In the genomic region with DNA sequence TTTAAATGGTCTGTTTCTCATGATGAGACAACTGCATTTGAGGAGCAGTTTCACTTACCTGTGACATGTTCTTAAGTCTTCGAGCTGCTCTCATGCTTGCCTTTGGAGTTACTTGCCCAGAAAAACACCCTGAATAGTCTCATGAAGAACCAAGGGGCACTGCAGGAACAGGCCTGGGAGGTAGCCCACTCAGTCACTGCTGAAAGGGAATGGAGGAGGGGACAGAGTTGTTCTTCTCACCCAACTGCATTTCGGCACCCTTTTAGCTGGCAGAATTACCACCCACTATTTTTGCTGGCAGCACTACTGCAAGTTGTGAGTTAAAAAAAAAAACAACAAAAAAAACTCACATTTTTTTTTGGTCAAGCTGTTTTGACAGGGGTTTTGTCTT, we compare ENCODE assay signal across 26 cellular contexts.
DNase-seq lines count a peak whose midpoint lies in the region; ATAC-seq, FAIRE-seq and TF ChIP-seq lines count a peak whose summit lies in the region.
"Had no signal": no experiment of that assay in that cellular context is flagged by ENCODE, and none has a peak within 500 bp of the region (broad histone marks: within the 10 kb centered on the region; RNA-seq: fewer than 3 reads in every experiment).

No MANE protein-coding gene starts in this region.

- 78% methylated on average over 2 of the region's 2 CpGs for WGBS in A549 (ENCODE audit: missing lambda C conversion rate)
- 63% methylated on average over 2 of the region's 2 CpGs for WGBS in hepatocyte (ENCODE audit: low lambda C conversion rate, missing lambda C conversion rate)

- CTCF ChIA-PET in A549 (lab: Yijun Ruan, JAX) = no interaction called here

- ATAC-seq in A549 (no peak), sciatic nerve (peak; percentile 14), GM19351 (IDR thresholded peaks at IDR 0.05; ENCODE audit: unreplicated experiment) (no peak), GM21447 (IDR thresholded peaks at IDR 0.05; ENCODE audit: unreplicated experiment) (no peak), HG03469 (IDR thresholded peaks at IDR 0.05; ENCODE audit: unreplicated experiment) (no peak)
- ATAC-seq: natural killer cell; PC-3; stimulated activated memory B cell treated with anti-CD40 and anti-IgM and Interleukin-4, amounts not matched to agents 10 μg/mL and 1 μg/mL and 100 μg/mL, for 72 hours had no signal

- no peak overlapping the region for H3K4me3 Mint-ChIP-seq in astrocyte (ENCODE audit: unreplicated experiment)
- H3K4me3 Mint-ChIP-seq: activated naive CD8-positive, alpha-beta T cell treated with anti-CD3 and anti-CD28 coated beads, Interleukin-2, amount 10 ng/mL, durations not matched to agents 7 days and 5 days; B cell; H9; IgD-negative memory B cell; natural killer cell; stimulated activated memory B cell treated with anti-CD40 and anti-IgM and Interleukin-4, amounts not matched to agents 10 μg/mL and 1 μg/mL and 100 μg/mL, for 72 hours had no signal

- peak overlapping the region; percentile 59 to 77; a peak in 4 of 6 replicates for H3K27ac ChIP-seq in A549
- no peak overlapping the region for H3K27ac ChIP-seq in astrocyte (ENCODE audit: low read depth, low read length)
- peak overlapping the region; percentile 16 for H3K27ac ChIP-seq in hepatocyte
- H3K27ac ChIP-seq: ovary, VCaP had no signal

- no peaks in the 10 kb centered on the region for H3K27me3 Mint-ChIP-seq in astrocyte (ENCODE audit: low read depth, unreplicated experiment)
- H3K27me3 Mint-ChIP-seq: activated naive CD8-positive, alpha-beta T cell treated with anti-CD3 and anti-CD28 coated beads, Interleukin-2, amount 10 ng/mL, durations not matched to agents 7 days and 5 days; B cell; IgD-negative memory B cell; stimulated activated memory B cell treated with anti-CD40 and anti-IgM and Interleukin-4, amounts not matched to agents 10 μg/mL and 1 μg/mL and 100 μg/mL, for 72 hours had no signal

- no peaks in the 10 kb centered on the region for H3K9me2 ChIP-seq in hepatocyte (replicated peaks; ENCODE audit: insufficient read depth)

- H3K4me1 ChIP-seq in A549 (peaks cover 52% of the 10 kb centered on the region), astrocyte (ENCODE audit: insufficient read depth, low read length) (peaks cover 6% of the 10 kb centered on the region), hepatocyte (ENCODE audit: insufficient read depth) (peaks cover 37% of the 10 kb centered on the region)

- POLR2A ChIA-PET in A549 (lab: Yijun Ruan, JAX) = no interaction called here

- peak overlapping the region; percentile 53 for H3K4me2 ChIP-seq in A549
- H3K4me2 ChIP-seq in astrocyte (ENCODE audit: low read length) = peak overlapping the region; percentile 0
- peak overlapping the region; percentile 58 for H3K4me2 ChIP-seq in hepatocyte

- H2AFZ ChIP-seq in astrocyte (ENCODE audit: low read depth, low read length) (no peak overlapping the region), hepatocyte (no peak overlapping the region)

- H3K79me2 ChIP-seq in astrocyte (ENCODE audit: insufficient read depth, low read length) = peaks cover 9% of the 10 kb centered on the region
- H3K79me2 ChIP-seq in hepatocyte = peaks cover 52% of the 10 kb centered on the region

- no peak overlapping the region for H3K9ac ChIP-seq in astrocyte (ENCODE audit: low read length)

- H3K27me3 ChIP-seq in astrocyte (ENCODE audit: insufficient read depth, low read length) (no peaks in the 10 kb centered on the region), hepatocyte (no peaks in the 10 kb centered on the region)
- H3K27me3 ChIP-seq: ovary had no signal

- TF ChIP-seq CTCF in A549 (IDR thresholded peaks at IDR 0.05) (no peak), astrocyte (IDR thresholded peaks at IDR 0.05; ENCODE audit: insufficient read depth, low read depth, low read length) (no peak), hepatocyte (IDR thresholded peaks at IDR 0.05; ENCODE audit: poor library complexity) (no peak)

- no peak for TF ChIP-seq RAD21 in A549 (conservative IDR thresholded peaks at IDR 0.05 in 1 of 2, IDR thresholded peaks at IDR 0.05 in 1 of 2)

- DNase-seq in A549 (ENCODE audit: low read depth in 1 of 2, low spot score in 1 of 2) = no peak
- DNase-seq in astrocyte (ENCODE audit: low read depth) = no peak
- DNase-seq in hepatocyte (ENCODE audit: low spot score) = no peak
- no peak for DNase-seq in sciatic nerve (ENCODE audit: low spot score)
- DNase-seq in effector CD4-positive, alpha-beta T cell = no peak
- DNase-seq: activated CD4-positive, alpha-beta T cell treated with anti-CD3 and anti-CD28 coated beads for 4 hours; activated CD8-positive, alpha-beta memory T cell treated with anti-CD3 and anti-CD28 coated beads for 24 hours; activated gamma-delta T cell; activated naive CD8-positive, alpha-beta T cell treated with anti-CD3 and anti-CD28 coated beads, Interleukin-2, amount 10 ng/mL, durations not matched to agents 7 days and 5 days; effector CD8-positive, alpha-beta T cell; H9; natural killer cell; NCI-H1105; NCI-H2029; NCI-H524 treated with DMSO at 0.1 percent for 48 hours; NK-92 treated with Interleukin-12 subunit alpha and Interleukin-12 subunit beta, amount 100 ng/mL, for 24 hours; ovary; PC-3; stimulated activated CD4-positive, alpha-beta T cell treated with anti-CD3 and anti-CD28 coated beads, Interleukin-4, amount 100 ng/mL, for 4 hours had no signal

- no peak for TF ChIP-seq POLR2A in A549 (IDR thresholded peaks at IDR 0.05; ENCODE audit: low read length)

- H3K9me3 ChIP-seq in A549 (peaks cover 22% of the 10 kb centered on the region; the same call in 2 of the 3 replicates), astrocyte (ENCODE audit: insufficient read depth, low read depth, low read length) (no peaks in the 10 kb centered on the region), hepatocyte (ENCODE audit: low read depth) (peaks cover 7% of the 10 kb centered on the region)
- H3K9me3 ChIP-seq: ovary had no signal

- intact Hi-C loops in sciatic nerve (cut with DNase I) = no loop called here

- FAIRE-seq in A549 (lab: Jason Lieb, UNC) = no peak
- FAIRE-seq in astrocyte (lab: Jason Lieb, UNC) = no peak

- no peaks in the 10 kb centered on the region for H3K36me3 ChIP-seq in astrocyte (ENCODE audit: insufficient read depth, low read length)
- H3K36me3 ChIP-seq in hepatocyte (replicated peaks; ENCODE audit: insufficient read depth, low read depth) = no peaks in the 10 kb centered on the region
- H3K36me3 ChIP-seq: ovary had no signal

- H3K36me3 Mint-ChIP-seq in astrocyte (ENCODE audit: low read depth, unreplicated experiment) = peaks cover 3% of the 10 kb centered on the region
- H3K36me3 Mint-ChIP-seq: activated naive CD8-positive, alpha-beta T cell treated with anti-CD3 and anti-CD28 coated beads, Interleukin-2, amount 10 ng/mL, durations not matched to agents 7 days and 5 days; IgD-negative memory B cell; natural killer cell; stimulated activated memory B cell treated with anti-CD40 and anti-IgM and Interleukin-4, amounts not matched to agents 10 μg/mL and 1 μg/mL and 100 μg/mL, for 72 hours had no signal

- H3K4me1 Mint-ChIP-seq in astrocyte (ENCODE audit: low read depth, unreplicated experiment) = peaks cover 25% of the 10 kb centered on the region
- H3K4me1 Mint-ChIP-seq: activated naive CD8-positive, alpha-beta T cell treated with anti-CD3 and anti-CD28 coated beads, Interleukin-2, amount 10 ng/mL, durations not matched to agents 7 days and 5 days; B cell; IgD-negative memory B cell; natural killer cell; stimulated activated memory B cell treated with anti-CD40 and anti-IgM and Interleukin-4, amounts not matched to agents 10 μg/mL and 1 μg/mL and 100 μg/mL, for 72 hours had no signal

- TF ChIP-seq EP300 in A549 (IDR thresholded peaks at IDR 0.05) = no peak

- H3K27ac Mint-ChIP-seq in astrocyte (ENCODE audit: unreplicated experiment) = no peak overlapping the region
- H3K27ac Mint-ChIP-seq: activated naive CD8-positive, alpha-beta T cell treated with anti-CD3 and anti-CD28 coated beads, Interleukin-2, amount 10 ng/mL, durations not matched to agents 7 days and 5 days; B cell; IgD-negative memory B cell; natural killer cell; stimulated activated memory B cell treated with anti-CD40 and anti-IgM and Interleukin-4, amounts not matched to agents 10 μg/mL and 1 μg/mL and 100 μg/mL, for 72 hours had no signal

- H4K20me1 ChIP-seq in astrocyte (ENCODE audit: insufficient read depth, low read length) (peaks cover 5% of the 10 kb centered on the region), hepatocyte (ENCODE audit: insufficient read depth, poor library complexity, severe bottlenecking) (no peaks in the 10 kb centered on the region)

- H3K4me3 ChIP-seq in A549 = no peak overlapping the region
- no peak overlapping the region for H3K4me3 ChIP-seq in astrocyte (ENCODE audit: insufficient read depth, low read depth, low read length)
- H3K4me3 ChIP-seq in hepatocyte = no peak overlapping the region
- H3K4me3 ChIP-seq: ovary had no signal

- peaks cover 12% of the 10 kb centered on the region for H3K9me3 Mint-ChIP-seq in astrocyte (ENCODE audit: unreplicated experiment)

TF ChIP-seq in A549, 52 proteins besides CTCF, POLR2A, EP300 and RAD21 (continues in another document):
- TF ChIP-seq RARB (CRISPR knock-in tag; IDR thresholded peaks at IDR 0.05) (no peak), MAFK (IDR thresholded peaks at IDR 0.05; ENCODE audit: partially characterized antibody) (no peak), HOXB13 (CRISPR knock-in tag; IDR thresholded peaks at IDR 0.05; ENCODE audit: low read depth) (no peak), BHLHE40 (IDR thresholded peaks at IDR 0.05; ENCODE audit: low read depth, low read length) (no peak), GATA3 (IDR thresholded peaks at IDR 0.05; ENCODE audit: borderline replicate concordance) (no peak), RCOR1 (IDR thresholded peaks at IDR 0.05; ENCODE audit: low read depth, low read length) (no peak)
- TF ChIP-seq, protein P1, sequence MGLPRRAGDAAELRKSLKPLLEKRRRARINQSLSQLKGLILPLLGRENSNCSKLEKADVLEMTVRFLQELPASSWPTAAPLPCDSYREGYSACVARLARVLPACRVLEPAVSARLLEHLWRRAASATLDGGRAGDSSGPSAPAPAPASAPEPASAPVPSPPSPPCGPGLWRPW (IDR thresholded peaks at IDR 0.05) = no peak
- TF ChIP-seq, protein P2, sequence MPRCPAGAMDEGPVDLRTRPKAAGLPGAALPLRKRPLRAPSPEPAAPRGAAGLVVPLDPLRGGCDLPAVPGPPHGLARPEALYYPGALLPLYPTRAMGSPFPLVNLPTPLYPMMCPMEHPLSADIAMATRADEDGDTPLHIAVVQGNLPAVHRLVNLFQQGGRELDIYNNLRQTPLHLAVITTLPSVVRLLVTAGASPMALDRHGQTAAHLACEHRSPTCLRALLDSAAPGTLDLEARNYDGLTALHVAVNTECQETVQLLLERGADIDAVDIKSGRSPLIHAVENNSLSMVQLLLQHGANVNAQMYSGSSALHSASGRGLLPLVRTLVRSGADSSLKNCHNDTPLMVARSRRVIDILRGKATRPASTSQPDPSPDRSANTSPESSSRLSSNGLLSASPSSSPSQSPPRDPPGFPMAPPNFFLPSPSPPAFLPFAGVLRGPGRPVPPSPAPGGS (IDR thresholded peaks at IDR 0.05) = no peak

Comparison
In these comparisons a context has a peak if more than half of its experiments do, and no peak if none do; other contexts are left out.
1. H3K4me2 ChIP-seq: peak in every context shown above with its lines; median percentile 58 in hepatocyte; 53 in A549; 0 in astrocyte.